ENCODE assay signal across 8 cellular contexts in the genomic region with DNA sequence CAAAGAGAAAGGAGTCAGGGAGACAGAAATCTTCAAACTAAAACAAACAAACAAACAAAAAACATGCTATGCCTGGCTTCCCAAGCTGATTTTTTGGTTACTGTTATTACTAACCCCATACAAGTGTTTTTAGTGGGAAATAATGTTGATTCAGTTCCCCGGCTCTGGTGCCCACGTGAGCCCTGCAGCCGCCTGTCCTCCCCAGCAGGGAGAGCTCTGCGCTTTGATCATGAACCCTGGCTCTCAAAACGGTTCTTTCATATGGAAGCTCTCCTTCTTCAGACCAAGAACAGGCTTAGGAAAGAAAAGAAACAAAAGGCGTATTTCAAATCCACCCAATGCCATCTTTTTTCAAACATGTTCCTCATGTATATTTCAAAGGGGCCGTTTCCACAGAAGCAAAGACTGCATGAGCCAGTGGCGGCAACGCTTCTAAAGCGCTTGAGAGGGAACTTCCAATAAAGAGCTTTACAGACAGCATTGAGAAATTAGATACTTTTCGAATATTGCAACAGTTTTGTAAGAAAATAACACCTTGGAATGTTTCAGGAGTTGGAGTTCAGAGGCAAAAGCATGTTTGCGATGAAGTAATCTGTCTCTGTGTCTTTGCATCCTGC.
A peak's percentile ranks its signal among the peaks of the same experiment; 100 is the strongest.
DNase-seq lines count a peak whose midpoint lies in the region; ATAC-seq, FAIRE-seq and TF ChIP-seq lines count a peak whose summit lies in the region.

No MANE protein-coding gene starts in this region.

- H3K4me3 ChIP-seq in brain microvascular endothelial cell (ENCODE audit: low read depth, low read length) = no peak overlapping the region

- FAIRE-seq in islet of Langerhans (lab: Jason Lieb, UNC) = peak; percentile 82

- peak; percentile 62 for ATAC-seq in GM18498 (IDR thresholded peaks at IDR 0.05; ENCODE audit: unreplicated experiment)

- H3K27ac ChIP-seq in brain microvascular endothelial cell = no peak overlapping the region
- H3K27ac ChIP-seq in substantia nigra (ENCODE audit: low read depth, low read length, poor library complexity, severe bottlenecking) = no peak overlapping the region

- peak; percentile 88 for TF ChIP-seq CTCF in brain microvascular endothelial cell (IDR thresholded peaks at IDR 0.05; ENCODE audit: low read depth, low read length, missing control alignments)

- DNase-seq in Ammon's horn (ENCODE audit: low spot score) (peak; percentile 88), HT-29 (ENCODE audit: low spot score) (peak; percentile 44), NCI-H82 treated with DMSO at 0.1 percent for 48 hours (lab: John Stamatoyannopoulos, UW; ENCODE audit: unreplicated experiment) (peak; percentile 43), brain microvascular endothelial cell (peak; percentile 56), substantia nigra (lab: John Stamatoyannopoulos, UW) (peak in 34 of 49 donors; percentile 6 to 71 (median 40)), GDM1 (lab: John Stamatoyannopoulos, UW) (no peak)

- H3K27me3 ChIP-seq in brain microvascular endothelial cell (replicated peaks) = no peaks in the 10 kb centered on the region

- in situ Hi-C loops in brain microvascular endothelial cell (cut with HindIII; ENCODE audit: low pct_ligation_motif_present, low sequenced_read_pairs) = no loop called here

- H3K36me3 ChIP-seq in brain microvascular endothelial cell (replicated peaks) = no peaks in the 10 kb centered on the region
